In genomic region chr1:15617874-15618684, GRCh38 we compare ENCODE assay signal across 1 cellular context.
TF ChIP-seq lines count a peak whose summit lies in the region.

No MANE protein-coding gene starts in this region.

TF ChIP-seq in K562, 482 proteins besides CTCF, POLR2A, EP300 and RAD21 (continues in another document):
- peak in 1 of 2 experiments; percentile 22; a peak in 1 of 4 replicates for TF ChIP-seq KDM1A (IDR thresholded peaks at IDR 0.05)
- peak; percentile 58; the same call in 1 of the 2 replicates for TF ChIP-seq MGA (IDR thresholded peaks at IDR 0.05)
- TF ChIP-seq SIN3A (IDR thresholded peaks at IDR 0.05; ENCODE audit: borderline replicate concordance in 2 of 2, control insufficient read depth in 1 of 2, low read depth in 2 of 2, low read length in 2 of 2) = no peak
- TF ChIP-seq ZNF217 (CRISPR knock-in tag; IDR thresholded peaks at IDR 0.05) = no peak
- 0 out of 2 replicates have a peak, but pooled peaks have one; percentile 41 for TF ChIP-seq ZNF175 (CRISPR knock-in tag; IDR thresholded peaks at IDR 0.05; ENCODE audit: low read depth)
- TF ChIP-seq ETS2 (tag; IDR thresholded peaks at IDR 0.05; ENCODE audit: borderline replicate concordance, poor library complexity, severe bottlenecking) = no peak
- TF ChIP-seq NKRF (IDR thresholded peaks at IDR 0.05; ENCODE audit: borderline replicate concordance) = peak; percentile 80; the same call in 1 of the 2 replicates
- TF ChIP-seq VEZF1 (CRISPR knock-in tag; IDR thresholded peaks at IDR 0.05) = 0 out of 2 replicates have a peak, but pooled peaks have one; percentile 4
- TF ChIP-seq TBP (optimal IDR thresholded peaks at IDR 0.05; ENCODE audit: low read depth, low read length) = peak; percentile 47
- no peak for TF ChIP-seq ZNF140 (CRISPR knock-in tag; IDR thresholded peaks at IDR 0.05)
- TF ChIP-seq NR2C2 (CRISPR knock-in tag; IDR thresholded peaks at IDR 0.05) = no peak
- TF ChIP-seq NR2C2 (tag; IDR thresholded peaks at IDR 0.05) = peak; percentile 91
- TF ChIP-seq ZNF780A (CRISPR knock-in tag; IDR thresholded peaks at IDR 0.05) = no peak
- TF ChIP-seq MNT (conservative IDR thresholded peaks at IDR 0.05) = peak in 1 of 2 experiments; percentile 60; a peak in 2 of 4 replicates
- 0 out of 2 replicates have a peak, but pooled peaks have one; percentile 39 for TF ChIP-seq NR1H2 (CRISPR knock-in tag; IDR thresholded peaks at IDR 0.05)
- TF ChIP-seq CHCHD3 (CRISPR knock-in tag; IDR thresholded peaks at IDR 0.05) = no peak
- TF ChIP-seq ZNF766 (CRISPR knock-in tag; conservative IDR thresholded peaks at IDR 0.05) = 0 out of 2 replicates have a peak, but pooled peaks have one; percentile 70
- TF ChIP-seq JUND (IDR thresholded peaks at IDR 0.05; ENCODE audit: borderline replicate concordance, low read depth, low read length) = peak; percentile 35; the same call in 1 of the 2 replicates
- no peak for TF ChIP-seq JUND (tag; IDR thresholded peaks at IDR 0.05; ENCODE audit: borderline replicate concordance, low read depth, low read length)
- peak; percentile 40; the same call in 1 of the 2 replicates for TF ChIP-seq HES1 (IDR thresholded peaks at IDR 0.05; ENCODE audit: low read depth)
- peak in 1 of 2 experiments; percentile 46; a peak in 1 of 4 replicates for TF ChIP-seq NONO (IDR thresholded peaks at IDR 0.05; ENCODE audit: low read depth in 2 of 2, low read length in 1 of 2)
- TF ChIP-seq RCOR1 (IDR thresholded peaks at IDR 0.05; ENCODE audit: borderline replicate concordance in 1 of 2, low read depth in 2 of 2, low read length in 2 of 2) = no peak
- TF ChIP-seq TCF7L2 (IDR thresholded peaks at IDR 0.05; ENCODE audit: low read depth, low read length) = peak; percentile 78; the same call in 1 of the 2 replicates
- TF ChIP-seq MAZ (CRISPR knock-in tag; conservative IDR thresholded peaks at IDR 0.05 in 1 of 2, IDR thresholded peaks at IDR 0.05 in 1 of 2) = peak in 1 of 2 experiments; percentile 14; a peak in 2 of 4 replicates
- TF ChIP-seq FOXK1 (CRISPR knock-in tag; IDR thresholded peaks at IDR 0.05; ENCODE audit: borderline replicate concordance) = peak; percentile 58; the same call in 1 of the 2 replicates
- TF ChIP-seq ZBTB7A (IDR thresholded peaks at IDR 0.05; ENCODE audit: borderline replicate concordance, control insufficient read depth, low read depth, low read length) = peak; percentile 66; the same call in 1 of the 2 replicates
- TF ChIP-seq CBFB (CRISPR knock-in tag; IDR thresholded peaks at IDR 0.05) = peak; percentile 66; the same call in 1 of the 2 replicates
- no peak for TF ChIP-seq ERF (CRISPR knock-in tag; IDR thresholded peaks at IDR 0.05)
- TF ChIP-seq CC2D1A (IDR thresholded peaks at IDR 0.05) = no peak
- peak; percentile 77 for TF ChIP-seq ZNF764 (CRISPR knock-in tag; IDR thresholded peaks at IDR 0.05; ENCODE audit: low read depth)
- no peak for TF ChIP-seq MCM7 (IDR thresholded peaks at IDR 0.05)
- TF ChIP-seq ARID4B (CRISPR knock-in tag; IDR thresholded peaks at IDR 0.05) = 0 out of 2 replicates have a peak, but pooled peaks have one; percentile 2
- TF ChIP-seq SP1 (CRISPR knock-in tag; IDR thresholded peaks at IDR 0.05) = peak; percentile 28; the same call in 1 of the 2 replicates
- peak; percentile 32; the same call in 1 of the 2 replicates for TF ChIP-seq HDAC2 (IDR thresholded peaks at IDR 0.05)
- TF ChIP-seq BCL6 (CRISPR knock-in tag; IDR thresholded peaks at IDR 0.05) = no peak
- TF ChIP-seq ETV1 (tag; conservative IDR thresholded peaks at IDR 0.05; ENCODE audit: low read depth) = peak; percentile 67
- peak; percentile 29 for TF ChIP-seq SAP30 (IDR thresholded peaks at IDR 0.05; ENCODE audit: borderline replicate concordance, insufficient read depth, low read depth, low read length, poor library complexity, severe bottlenecking)
- 0 out of 2 replicates have a peak, but pooled peaks have one; percentile 44 for TF ChIP-seq ZNF224 (CRISPR knock-in tag; IDR thresholded peaks at IDR 0.05)
